In genomic region chr2:39138837-39139211, GRCh38 we compare ENCODE assay signal across 16 cellular contexts. TPM values are rescaled to one million over a fixed set of nuclear protein-coding genes. Genes with fewer than 3 reads are reported as not detected.
DNase-seq lines count a peak whose midpoint lies in the region; ATAC-seq and TF ChIP-seq lines count a peak whose summit lies in the region.
"Had no signal": no experiment of that assay in that cellular context is flagged by ENCODE, and none has a peak within 500 bp of the region (broad histone marks: within the 10 kb centered on the region; RNA-seq: fewer than 3 reads in every experiment).

No MANE protein-coding gene starts in this region.

- no peak overlapping the region for H2BK12ac ChIP-seq in H9 (ENCODE audit: insufficient read length, low read depth, low read length)

- H3K9me3 Mint-ChIP-seq in activated CD8-positive, alpha-beta memory T cell treated with anti-CD3 and anti-CD28 coated beads, Interleukin-2, amount 10 ng/mL, durations not matched to agents 7 days and 5 days (ENCODE audit: low read depth) = no peaks in the 10 kb centered on the region
- no peaks in the 10 kb centered on the region for H3K9me3 Mint-ChIP-seq in CD4-positive, alpha-beta memory T cell
- H3K9me3 Mint-ChIP-seq in T-cell (no peaks in the 10 kb centered on the region), H9 (no peaks in the 10 kb centered on the region)
- H3K9me3 Mint-ChIP-seq: HFFc6 had no signal

- no peak overlapping the region for H4K91ac ChIP-seq in H9 (ENCODE audit: insufficient read length, low read depth, low read length)

- H3K27me3 ChIP-seq in CD4-positive, alpha-beta memory T cell (ENCODE audit: insufficient read depth, low read length) = no peaks in the 10 kb centered on the region
- no peaks in the 10 kb centered on the region for H3K27me3 ChIP-seq in H9 (ENCODE audit: insufficient read depth, low read length)

- POLR2A ChIA-PET in CD4-positive, alpha-beta memory T cell (lab: Charles Lee; ENCODE audit: partially characterized antibody) = interaction anchor here (1.0 to 4.6 kb wide), 3 partner anchors 10 to 18 kb away, joined by 3 to 38 read pairs (median 32); partner anchors contain the start of gene SOS1
- POLR2A ChIA-PET in T-cell (lab: Charles Lee) = no interaction called here

- CTCF ChIA-PET in activated CD8-positive, alpha-beta memory T cell treated with anti-CD3 and anti-CD28 coated beads, Interleukin-2, amount 10 ng/mL, durations not matched to agents 7 days and 5 days (lab: Charles Lee) = interaction anchor here (1.4 kb wide), 1 partner anchor 13 kb away, joined by 3 read pairs; no protein-coding TSS in a partner anchor
- CTCF ChIA-PET in CD4-positive, alpha-beta memory T cell (lab: Charles Lee; ENCODE audit: partially characterized antibody) = interaction anchor here (0.7 kb wide), 1 partner anchor 91 kb away, joined by 3 read pairs; no protein-coding TSS in a partner anchor
- CTCF ChIA-PET in T-cell (lab: Charles Lee) = no interaction called here

- H3K23ac ChIP-seq in H9 (ENCODE audit: insufficient read length, low read depth, low read length) = no peak overlapping the region

- no CpG with 5 or more reads among the region's 8 CpGs for WGBS in H9 (ENCODE audit: extremely low coverage, insufficient read length, low lambda C conversion rate)

- H3K18ac ChIP-seq in H9 (ENCODE audit: insufficient read length, low read depth, low read length) = no peak overlapping the region

- H2AK5ac ChIP-seq in H9 (ENCODE audit: insufficient read length, low read length) = no peak overlapping the region

- peaks cover 3% of the 10 kb centered on the region for H3K36me3 Mint-ChIP-seq in activated CD8-positive, alpha-beta memory T cell treated with anti-CD3 and anti-CD28 coated beads, Interleukin-2, amount 10 ng/mL, durations not matched to agents 7 days and 5 days
- H3K36me3 Mint-ChIP-seq in CD4-positive, alpha-beta memory T cell = no peaks in the 10 kb centered on the region
- H3K36me3 Mint-ChIP-seq in T-cell = no peaks in the 10 kb centered on the region
- H3K36me3 Mint-ChIP-seq in H9 (ENCODE audit: insufficient read depth in 1 of 3, low read depth in 3 of 3) = no peaks in the 10 kb centered on the region

- H3K79me2 ChIP-seq in H9 (ENCODE audit: insufficient read depth, low read length) = no peaks in the 10 kb centered on the region

- no peak overlapping the region for H2BK120ac ChIP-seq in H9 (ENCODE audit: low read depth, low read length, poor library complexity, severe bottlenecking)

- H4K20me1 ChIP-seq in H9 (ENCODE audit: control insufficient read depth, insufficient read depth, insufficient read length) = no peaks in the 10 kb centered on the region

- no peaks in the 10 kb centered on the region for H3K27me3 Mint-ChIP-seq in activated CD8-positive, alpha-beta memory T cell treated with anti-CD3 and anti-CD28 coated beads, Interleukin-2, amount 10 ng/mL, durations not matched to agents 7 days and 5 days
- H3K27me3 Mint-ChIP-seq in CD4-positive, alpha-beta memory T cell = no peaks in the 10 kb centered on the region
- no peaks in the 10 kb centered on the region for H3K27me3 Mint-ChIP-seq in T-cell
- no peaks in the 10 kb centered on the region; the same call in 1 of the 2 replicates for H3K27me3 Mint-ChIP-seq in H9 (ENCODE audit: low read depth)

- no peak overlapping the region for H3K4me3 Mint-ChIP-seq in activated CD8-positive, alpha-beta memory T cell treated with anti-CD3 and anti-CD28 coated beads, Interleukin-2, amount 10 ng/mL, durations not matched to agents 7 days and 5 days
- peak overlapping the region in 4 of 8 donors; percentile 29 to 58 (median 49) for H3K4me3 Mint-ChIP-seq in CD4-positive, alpha-beta memory T cell
- no peak overlapping the region for H3K4me3 Mint-ChIP-seq in T-cell
- no peak overlapping the region for H3K4me3 Mint-ChIP-seq in H9
- H3K4me3 Mint-ChIP-seq: HFFc6 had no signal

- intact Hi-C loops in CD4-positive, alpha-beta memory T cell (cut with micrococcal nuclease) = no loop called here
- intact Hi-C loops in left colon (cut with DNase I, micrococcal nuclease) = no loop called here

- no peak overlapping the region for H3T11ph ChIP-seq in H9 (ENCODE audit: low read length)

- no peak overlapping the region for H4K8ac ChIP-seq in H9 (replicated peaks; ENCODE audit: insufficient read length, low read depth, low read length)

- H4K5ac ChIP-seq in H9 (ENCODE audit: insufficient read length, low read depth, low read length) = no peak overlapping the region

- ATAC-seq in activated CD8-positive, alpha-beta memory T cell treated with anti-CD3 and anti-CD28 coated beads, Interleukin-2, amount 10 ng/mL, durations not matched to agents 7 days and 5 days = no peak
- ATAC-seq in T-cell (replicated peaks in 1 of 4) = no peak
- ATAC-seq in left colon = no peak

- TF ChIP-seq CTCF in H9 (conservative IDR thresholded peaks at IDR 0.05) = no peak

- H3K27ac ChIP-seq in CD4-positive, alpha-beta memory T cell (ENCODE audit: low read depth, low read length) = no peak overlapping the region
- no peak overlapping the region for H3K27ac ChIP-seq in H9 (ENCODE audit: insufficient read length, low read depth, low read length)
- H3K27ac ChIP-seq: C4-2B had no signal

- no peaks in the 10 kb centered on the region for H3K79me1 ChIP-seq in H9 (ENCODE audit: insufficient read depth, low read depth, low read length, poor library complexity, severe bottlenecking)

- no peaks in the 10 kb centered on the region for H3K9me3 ChIP-seq in CD4-positive, alpha-beta memory T cell (ENCODE audit: control insufficient read depth in 1 of 2, low read length in 2 of 2)
- H3K9me3 ChIP-seq in H9 (ENCODE audit: control insufficient read depth, low read depth, low read length) = no peaks in the 10 kb centered on the region

- H3K4me1 ChIP-seq in CD4-positive, alpha-beta memory T cell (ENCODE audit: insufficient read depth, low read length) = peaks cover 87% of the 10 kb centered on the region
- no peaks in the 10 kb centered on the region for H3K4me1 ChIP-seq in H9 (ENCODE audit: insufficient read depth, low read length)

- no peak overlapping the region for H3K9ac ChIP-seq in H9 (ENCODE audit: extremely low read depth, insufficient read length, low read length)

- H3K4me2 ChIP-seq in H9 (ENCODE audit: insufficient read depth, insufficient read length, low read length) = no peak overlapping the region

- H3K4me1 Mint-ChIP-seq in activated CD8-positive, alpha-beta memory T cell treated with anti-CD3 and anti-CD28 coated beads, Interleukin-2, amount 10 ng/mL, durations not matched to agents 7 days and 5 days = peaks cover 80% of the 10 kb centered on the region
- peaks cover 42 to 83% (median 64%) of the 10 kb centered on the region in 4 donors for H3K4me1 Mint-ChIP-seq in CD4-positive, alpha-beta memory T cell
- H3K4me1 Mint-ChIP-seq in T-cell (peaks cover 39 to 84% (median 50%) of the 10 kb centered on the region in 3 donors), H9 (peaks cover 20 to 23% of the 10 kb centered on the region in 2 experiments)

- no peak overlapping the region for H3K4me3 ChIP-seq in CD4-positive, alpha-beta memory T cell (ENCODE audit: low read length in 2 of 2)
- H3K4me3 ChIP-seq: PC-9 had no signal

- no peaks in the 10 kb centered on the region for H3K23me2 ChIP-seq in H9 (ENCODE audit: insufficient read length, low read depth, low read length, poor library complexity, severe bottlenecking)

- no peak overlapping the region for H2BK5ac ChIP-seq in H9 (ENCODE audit: insufficient read length, low read length)

- H3K56ac ChIP-seq in H9 (ENCODE audit: insufficient read length, low read depth, low read length) = no peak overlapping the region

- H3K27ac Mint-ChIP-seq in activated CD8-positive, alpha-beta memory T cell treated with anti-CD3 and anti-CD28 coated beads, Interleukin-2, amount 10 ng/mL, durations not matched to agents 7 days and 5 days = peak overlapping the region; percentile 48
- H3K27ac Mint-ChIP-seq in CD4-positive, alpha-beta memory T cell = peak overlapping the region in 4 of 7 donors; percentile 10 to 85 (median 39)
- H3K27ac Mint-ChIP-seq in T-cell = peak overlapping the region; percentile 13 to 79
- peak overlapping the region in 1 of 3 experiments; percentile 23; a peak in 1 of 7 replicates for H3K27ac Mint-ChIP-seq in H9
- H3K27ac Mint-ChIP-seq: HFFc6 had no signal

- no peak overlapping the region for H2AFZ ChIP-seq in H9 (ENCODE audit: low read length)

- no peak overlapping the region for H2BK20ac ChIP-seq in H9 (ENCODE audit: low read depth, low read length, poor library complexity, severe bottlenecking)

- DNase-seq in activated CD8-positive, alpha-beta memory T cell treated with anti-CD3 and anti-CD28 coated beads, Interleukin-2, amount 10 ng/mL, durations not matched to agents 7 days and 5 days = no peak
- no peak for DNase-seq in activated CD8-positive, alpha-beta memory T cell treated with anti-CD3 and anti-CD28 coated beads, Interleukin-2, amount 50 U/mL, for 48 hours
- no peak for DNase-seq in CD4-positive, alpha-beta memory T cell
- DNase-seq in T-cell = no peak
- peak; percentile 51 for DNase-seq in mesenteric fat pad (ENCODE audit: low spot score)
- no peak for DNase-seq in H9
- DNase-seq in left colon = no peak
- DNase-seq: ACHN, DMS79, HFFc6, KG1, MV-4-11, NCI-H1694 treated with DMSO at 0.1 percent for 48 hours, NCI-H510A treated with DMSO at 0.1 percent for 48 hours, PC-9 had no signal

- no peak overlapping the region for H3K4ac ChIP-seq in H9 (ENCODE audit: low read depth, low read length)

- H3K14ac ChIP-seq in H9 (ENCODE audit: insufficient read depth, low read length) = no peak overlapping the region

- H3K36me3 ChIP-seq in CD4-positive, alpha-beta memory T cell (ENCODE audit: insufficient read depth, low read length) = no peaks in the 10 kb centered on the region

- H2BK15ac ChIP-seq in H9 (ENCODE audit: low read depth, low read length) = no peak overlapping the region

RNA-seq across cellular contexts. Expression of gene SOS1, which starts 18.0 kb away (rescaled TPM):
- total RNA-seq in activated CD8-positive, alpha-beta memory T cell treated with anti-CD3 and anti-CD28 coated beads, Interleukin-2, amount 10 ng/mL, durations not matched to agents 7 days and 5 days = 100 to 1,000 TPM; 134 to 186 TPM
- 100 to 1,000 TPM in 1 of 2 experiments, 10 to 100 TPM in 1; 94.4 to 103 TPM for total RNA-seq in CD4-positive, alpha-beta memory T cell
- polyA plus RNA-seq in CD4-positive, alpha-beta memory T cell = 10 to 100 TPM in 1 of 2 donors, 1 to 10 TPM in 1; 5.7 to 25.6 TPM
- total RNA-seq in T-cell (100 to 1,000 TPM in 2 of 5 donors, 10 to 100 TPM in 3; 44.3 to 138 (median 82.9) TPM), mesenteric fat pad (58.2 TPM), H9 (2021) (31.1 and 35.8 TPM in 2 replicates), left colon (10 to 100 TPM; 30.0 to 31.2 TPM)

Comparison
In these comparisons a context has a peak if more than half of its experiments do, and no peak if none do; other contexts are left out.
1. CTCF ChIA-PET loops: an anchor here in activated CD8-positive, alpha-beta memory T cell treated with anti-CD3 and anti-CD28 coated beads, Interleukin-2, amount 10 ng/mL, durations not matched to agents 7 days and 5 days (1.4 kb wide) and CD4-positive, alpha-beta memory T cell (0.7 kb wide); none called in T-cell.